In the genomic region with DNA sequence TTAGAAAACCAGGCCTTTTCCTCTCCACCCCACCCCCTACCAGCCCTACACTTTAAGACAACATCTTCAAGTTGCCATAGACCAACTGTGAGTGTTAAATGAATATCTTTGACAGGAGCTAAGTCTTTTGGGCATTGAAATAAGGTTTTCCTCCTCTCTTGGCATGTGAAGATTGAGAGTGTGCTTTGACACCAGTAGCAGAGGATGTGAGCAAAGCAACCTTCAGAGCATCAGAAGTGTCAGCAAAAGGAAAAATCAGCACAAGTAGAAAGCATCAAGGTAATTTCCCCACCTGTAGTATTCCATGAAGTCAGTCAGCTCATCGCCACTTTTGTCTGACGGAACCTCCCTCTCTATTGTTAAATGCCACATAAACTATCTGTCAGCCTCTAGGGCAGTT, we compare ENCODE assay signal across 2 cellular contexts.
TF ChIP-seq lines count a peak whose summit lies in the region.

No MANE protein-coding gene starts in this region.

TF ChIP-seq in GM23338, 12 proteins besides CTCF, POLR2A, EP300 and RAD21 (continued from another document):
- TF ChIP-seq REST (IDR thresholded peaks at IDR 0.05; ENCODE audit: unreplicated experiment) (no peak), POLR2AphosphoS5 (IDR thresholded peaks at IDR 0.05; ENCODE audit: low read depth) (no peak), ZNF462 (CRISPR knock-in tag; IDR thresholded peaks at IDR 0.05) (no peak), EZH2phosphoT487 (IDR thresholded peaks at IDR 0.05; ENCODE audit: unreplicated experiment) (no peak), STAT1 (IDR thresholded peaks at IDR 0.05; ENCODE audit: unreplicated experiment) (no peak), EZH2 (IDR thresholded peaks at IDR 0.05; ENCODE audit: low read depth, unreplicated experiment) (no peak)

TF ChIP-seq in WTC11, 78 proteins besides CTCF, POLR2A, EP300 and RAD21 (continued from another document):
- TF ChIP-seq ZNF138 (CRISPR knock-in tag; conservative IDR thresholded peaks at IDR 0.05) (no peak), TEAD1 (CRISPR knock-in tag; IDR thresholded peaks at IDR 0.05) (no peak), ZNF416 (CRISPR knock-in tag; IDR thresholded peaks at IDR 0.05) (no peak), ZNF396 (CRISPR knock-in tag; IDR thresholded peaks at IDR 0.05; ENCODE audit: borderline replicate concordance) (no peak)
- TF ChIP-seq, protein P1, sequence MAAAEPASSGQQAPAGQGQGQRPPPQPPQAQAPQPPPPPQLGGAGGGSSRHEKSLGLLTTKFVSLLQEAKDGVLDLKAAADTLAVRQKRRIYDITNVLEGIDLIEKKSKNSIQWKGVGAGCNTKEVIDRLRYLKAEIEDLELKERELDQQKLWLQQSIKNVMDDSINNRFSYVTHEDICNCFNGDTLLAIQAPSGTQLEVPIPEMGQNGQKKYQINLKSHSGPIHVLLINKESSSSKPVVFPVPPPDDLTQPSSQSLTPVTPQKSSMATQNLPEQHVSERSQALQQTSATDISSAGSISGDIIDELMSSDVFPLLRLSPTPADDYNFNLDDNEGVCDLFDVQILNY (CRISPR knock-in tag; IDR thresholded peaks at IDR 0.05) = no peak
- TF ChIP-seq, protein P2, sequence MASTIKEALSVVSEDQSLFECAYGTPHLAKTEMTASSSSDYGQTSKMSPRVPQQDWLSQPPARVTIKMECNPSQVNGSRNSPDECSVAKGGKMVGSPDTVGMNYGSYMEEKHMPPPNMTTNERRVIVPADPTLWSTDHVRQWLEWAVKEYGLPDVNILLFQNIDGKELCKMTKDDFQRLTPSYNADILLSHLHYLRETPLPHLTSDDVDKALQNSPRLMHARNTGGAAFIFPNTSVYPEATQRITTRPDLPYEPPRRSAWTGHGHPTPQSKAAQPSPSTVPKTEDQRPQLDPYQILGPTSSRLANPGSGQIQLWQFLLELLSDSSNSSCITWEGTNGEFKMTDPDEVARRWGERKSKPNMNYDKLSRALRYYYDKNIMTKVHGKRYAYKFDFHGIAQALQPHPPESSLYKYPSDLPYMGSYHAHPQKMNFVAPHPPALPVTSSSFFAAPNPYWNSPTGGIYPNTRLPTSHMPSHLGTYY (CRISPR knock-in tag; IDR thresholded peaks at IDR 0.05) = no peak
- TF ChIP-seq, protein P3, sequence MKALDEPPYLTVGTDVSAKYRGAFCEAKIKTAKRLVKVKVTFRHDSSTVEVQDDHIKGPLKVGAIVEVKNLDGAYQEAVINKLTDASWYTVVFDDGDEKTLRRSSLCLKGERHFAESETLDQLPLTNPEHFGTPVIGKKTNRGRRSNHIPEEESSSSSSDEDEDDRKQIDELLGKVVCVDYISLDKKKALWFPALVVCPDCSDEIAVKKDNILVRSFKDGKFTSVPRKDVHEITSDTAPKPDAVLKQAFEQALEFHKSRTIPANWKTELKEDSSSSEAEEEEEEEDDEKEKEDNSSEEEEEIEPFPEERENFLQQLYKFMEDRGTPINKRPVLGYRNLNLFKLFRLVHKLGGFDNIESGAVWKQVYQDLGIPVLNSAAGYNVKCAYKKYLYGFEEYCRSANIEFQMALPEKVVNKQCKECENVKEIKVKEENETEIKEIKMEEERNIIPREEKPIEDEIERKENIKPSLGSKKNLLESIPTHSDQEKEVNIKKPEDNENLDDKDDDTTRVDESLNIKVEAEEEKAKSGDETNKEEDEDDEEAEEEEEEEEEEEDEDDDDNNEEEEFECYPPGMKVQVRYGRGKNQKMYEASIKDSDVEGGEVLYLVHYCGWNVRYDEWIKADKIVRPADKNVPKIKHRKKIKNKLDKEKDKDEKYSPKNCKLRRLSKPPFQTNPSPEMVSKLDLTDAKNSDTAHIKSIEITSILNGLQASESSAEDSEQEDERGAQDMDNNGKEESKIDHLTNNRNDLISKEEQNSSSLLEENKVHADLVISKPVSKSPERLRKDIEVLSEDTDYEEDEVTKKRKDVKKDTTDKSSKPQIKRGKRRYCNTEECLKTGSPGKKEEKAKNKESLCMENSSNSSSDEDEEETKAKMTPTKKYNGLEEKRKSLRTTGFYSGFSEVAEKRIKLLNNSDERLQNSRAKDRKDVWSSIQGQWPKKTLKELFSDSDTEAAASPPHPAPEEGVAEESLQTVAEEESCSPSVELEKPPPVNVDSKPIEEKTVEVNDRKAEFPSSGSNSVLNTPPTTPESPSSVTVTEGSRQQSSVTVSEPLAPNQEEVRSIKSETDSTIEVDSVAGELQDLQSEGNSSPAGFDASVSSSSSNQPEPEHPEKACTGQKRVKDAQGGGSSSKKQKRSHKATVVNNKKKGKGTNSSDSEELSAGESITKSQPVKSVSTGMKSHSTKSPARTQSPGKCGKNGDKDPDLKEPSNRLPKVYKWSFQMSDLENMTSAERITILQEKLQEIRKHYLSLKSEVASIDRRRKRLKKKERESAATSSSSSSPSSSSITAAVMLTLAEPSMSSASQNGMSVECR (CRISPR knock-in tag; IDR thresholded peaks at IDR 0.05; ENCODE audit: borderline replicate concordance) = no peak
